In genomic region chr1:160098852-160099647, GRCh38 we compare ENCODE assay signal across 8 cellular contexts. TPM values are rescaled to one million over a fixed set of nuclear protein-coding genes. Genes with fewer than 3 reads are reported as not detected.
A peak's percentile ranks its signal among the peaks of the same experiment; 100 is the strongest.
DNase-seq lines count a peak whose midpoint lies in the region; ATAC-seq and TF ChIP-seq lines count a peak whose summit lies in the region.

No MANE protein-coding gene starts in this region.

- peak; percentile 76 for ATAC-seq in GM21528 (IDR thresholded peaks at IDR 0.05; ENCODE audit: low FRiP score, unreplicated experiment)

- no peaks in the 10 kb centered on the region for H3K9me3 ChIP-seq in mucosa of stomach (ENCODE audit: control insufficient read depth, low read length)

- H3K27me3 ChIP-seq in mucosa of stomach (ENCODE audit: control insufficient read depth, insufficient read depth, low read length): no peaks in the 10 kb centered on the region

- peak overlapping the region; percentile 59 for H3K4me3 ChIP-seq in epithelial cell of proximal tubule (ENCODE audit: low read depth, low read length)
- H3K4me3 ChIP-seq in mucosa of stomach (ENCODE audit: low read length): peak overlapping the region; percentile 73

- H3K4me1 ChIP-seq in mucosa of stomach (ENCODE audit: control insufficient read depth, insufficient read depth, low read length): peaks cover 48% of the 10 kb centered on the region

- peak overlapping the region; percentile 82 for H3K9ac ChIP-seq in mucosa of stomach (ENCODE audit: low read length)

- TF ChIP-seq CTCF in epithelial cell of proximal tubule (conservative IDR thresholded peaks at IDR 0.05; ENCODE audit: low read depth, low read length): no peak

- peak; percentile 97 for DNase-seq in DMS 273 (lab: John Stamatoyannopoulos, UW; ENCODE audit: unreplicated experiment)
- peak; percentile 86 for DNase-seq in HuH-7.5 (ENCODE audit: low spot score)
- DNase-seq in OCI-M1 (lab: John Stamatoyannopoulos, UW): peak; percentile 96
- DNase-seq in activated T-cell treated with anti-CD3 and anti-CD28 coated beads, Interleukin-2, amount 50 U/mL, for 1 hour: peak; percentile 99
- DNase-seq in epithelial cell of proximal tubule (ENCODE audit: low read depth): no peak
- peak; percentile 97 to 98 for DNase-seq in stimulated activated CD8-positive, alpha-beta memory T cell treated with anti-CD3 and anti-CD28 coated beads, Interleukin-4, amount 100 ng/mL, for 4 hours (ENCODE audit: low read depth in 2 of 2, low spot score in 1 of 2)

- no peaks in the 10 kb centered on the region for H3K36me3 ChIP-seq in mucosa of stomach (ENCODE audit: control insufficient read depth, insufficient read depth, low read length)

RNA-seq across cellular contexts. Expression of gene IGSF8, which starts 0.6 kb away (rescaled TPM):
- 28.4 and 33.3 TPM in 2 replicates for total RNA-seq in epithelial cell of proximal tubule

RNA-seq across cellular contexts. Expression of gene ATP1A2, which starts 16.5 kb away (rescaled TPM):
- total RNA-seq in epithelial cell of proximal tubule: not detected in 2 replicates

RNA-seq across cellular contexts. Expression of gene KCNJ9, which starts 17.7 kb away (rescaled TPM):
- total RNA-seq in epithelial cell of proximal tubule: not detected in 2 replicates

RNA-seq across cellular contexts. Expression of gene KCNJ10, which starts 29.1 kb away (rescaled TPM):
- not detected in 2 replicates for total RNA-seq in epithelial cell of proximal tubule

RNA-seq across cellular contexts. Expression of gene ATP1A4, which starts 52.4 kb away (rescaled TPM):
- total RNA-seq in epithelial cell of proximal tubule: not detected in 2 replicates
